Comparison of ENCODE assay signal across 13 cellular contexts in genomic region chr7:47663841-47664240, GRCh38.
A peak's percentile ranks its signal among the peaks of the same experiment; 100 is the strongest.
DNase-seq lines count a peak whose midpoint lies in the region; ATAC-seq and TF ChIP-seq lines count a peak whose summit lies in the region.
"Had no signal": no experiment of that assay in that cellular context is flagged by ENCODE, and none has a peak within 500 bp of the region (broad histone marks: within the 10 kb centered on the region; RNA-seq: fewer than 3 reads in every experiment).

No MANE protein-coding gene starts in this region.

- H3K4me3 Mint-ChIP-seq in Caco-2 (ENCODE audit: unreplicated experiment) (no peak overlapping the region), endothelial cell (ENCODE audit: unreplicated experiment) (no peak overlapping the region), mesothelial cell of epicardium (no peak overlapping the region)
- H3K4me3 Mint-ChIP-seq: CD4-positive, alpha-beta memory T cell; GM23338; IgD-negative memory B cell had no signal

- TF ChIP-seq CTCF in Caco-2 (IDR thresholded peaks at IDR 0.05; ENCODE audit: insufficient read depth in 1 of 2, low read depth in 1 of 2, low read length in 1 of 2, severe bottlenecking in 1 of 2, unreplicated experiment in 1 of 2) (no peak), endothelial cell (IDR thresholded peaks at IDR 0.05; ENCODE audit: unreplicated experiment) (no peak), mesothelial cell of epicardium (IDR thresholded peaks at IDR 0.05; ENCODE audit: unreplicated experiment) (no peak), GM13976 (IDR thresholded peaks at IDR 0.05; ENCODE audit: borderline replicate concordance, control extremely low read depth, extremely low read depth, insufficient read depth, missing control alignments) (no peak)

- no peak for ATAC-seq in GM19463 (IDR thresholded peaks at IDR 0.05; ENCODE audit: unreplicated experiment)
- ATAC-seq: GM23338 had no signal

- H3K4me3 ChIP-seq in Caco-2 (ENCODE audit: low read depth, low read length) = no peak overlapping the region
- H3K4me3 ChIP-seq: GM23338 had no signal

- no peaks in the 10 kb centered on the region for H3K9me3 ChIP-seq in Caco-2
- H3K9me3 ChIP-seq: BE2C had no signal

- H3K27me3 Mint-ChIP-seq in Caco-2 (ENCODE audit: insufficient read depth, unreplicated experiment) = no peaks in the 10 kb centered on the region
- H3K27me3 Mint-ChIP-seq in endothelial cell (ENCODE audit: unreplicated experiment) = peaks cover 5% of the 10 kb centered on the region
- H3K27me3 Mint-ChIP-seq in mesothelial cell of epicardium (ENCODE audit: low read depth) = no peaks in the 10 kb centered on the region
- H3K27me3 Mint-ChIP-seq: IgD-negative memory B cell had no signal

- H3K9me3 Mint-ChIP-seq in Caco-2 (ENCODE audit: unreplicated experiment) (peaks cover 8% of the 10 kb centered on the region), endothelial cell (ENCODE audit: unreplicated experiment) (no peaks in the 10 kb centered on the region), mesothelial cell of epicardium (no peaks in the 10 kb centered on the region)
- H3K9me3 Mint-ChIP-seq: GM23338, IgD-negative memory B cell had no signal

- no peaks in the 10 kb centered on the region for H3K27me3 ChIP-seq in Caco-2 (replicated peaks; ENCODE audit: control insufficient read depth, insufficient read depth, low read length)
- H3K27me3 ChIP-seq: BE2C had no signal

- intact Hi-C loops in Caco-2 (cut with micrococcal nuclease; ENCODE audit: unreplicated experiment) = loop anchor here (1.0 to 5.0 kb wide), 4 partner anchors 59 to 113 kb away; no protein-coding TSS in a partner anchor

- BruUV-seq in Caco-2 (replicated peaks; lab: Mats Ljungman, UMichigan) = no TSS peak

- H3K27ac Mint-ChIP-seq in Caco-2 (ENCODE audit: unreplicated experiment) = peak overlapping the region; percentile 97
- H3K27ac Mint-ChIP-seq in endothelial cell (ENCODE audit: unreplicated experiment) = peak overlapping the region; percentile 67
- H3K27ac Mint-ChIP-seq in mesothelial cell of epicardium = peak overlapping the region; percentile 71
- H3K27ac Mint-ChIP-seq: CD4-positive, alpha-beta memory T cell; GM23338; IgD-negative memory B cell had no signal

- peaks cover 57% of the 10 kb centered on the region for H3K4me1 ChIP-seq in Caco-2

- H3K36me3 Mint-ChIP-seq in Caco-2 (ENCODE audit: insufficient read depth, unreplicated experiment) = peaks cover 14% of the 10 kb centered on the region
- no peaks in the 10 kb centered on the region for H3K36me3 Mint-ChIP-seq in endothelial cell (ENCODE audit: low read depth, unreplicated experiment)
- H3K36me3 Mint-ChIP-seq in mesothelial cell of epicardium = no peaks in the 10 kb centered on the region
- H3K36me3 Mint-ChIP-seq: CD4-positive, alpha-beta memory T cell; IgD-negative memory B cell had no signal

- DNase-seq in Caco-2 = no peak
- DNase-seq in NCI-H69 (lab: John Stamatoyannopoulos, UW) = peak; percentile 41
- no peak for DNase-seq in endothelial cell (ENCODE audit: low spot score)
- DNase-seq in mesothelial cell of epicardium (ENCODE audit: low spot score in 2 of 2, unreplicated experiment in 2 of 2) = no peak
- DNase-seq in pons (ENCODE audit: low spot score) = no peak
- DNase-seq in GM13976 (ENCODE audit: low spot score) = no peak
- DNase-seq: BE2C; CD4-positive, alpha-beta memory T cell; DMS53; H7 had no signal

- H3K4me1 Mint-ChIP-seq in Caco-2 (ENCODE audit: low read depth, unreplicated experiment) (peaks cover 39% of the 10 kb centered on the region), endothelial cell (ENCODE audit: unreplicated experiment) (peaks cover 23% of the 10 kb centered on the region), mesothelial cell of epicardium (peaks cover 38% of the 10 kb centered on the region)
- H3K4me1 Mint-ChIP-seq: CD4-positive, alpha-beta memory T cell had no signal

- in situ Hi-C loops in GM13976 (cut with MboI; ENCODE audit: low sequenced_read_pairs, unreplicated experiment) = no loop called here

- CTCF ChIA-PET in Caco-2 (lab: Charles Lee) = interaction anchor here (0.7 to 1.8 kb wide), 5 partner anchors 10 to 154 kb away, joined by 3 to 6 read pairs (median 4); no protein-coding TSS in a partner anchor

- no peaks in the 10 kb centered on the region; the same call in 1 of the 2 replicates for H3K36me3 ChIP-seq in Caco-2 (ENCODE audit: control insufficient read depth, insufficient read depth, low read length)
- H3K36me3 ChIP-seq: BE2C had no signal

- POLR2A ChIA-PET in Caco-2 (lab: Charles Lee) = interaction anchor here (0.8 to 1.3 kb wide), 3 partner anchors 28 to 99 kb away, joined by 3 to 8 read pairs (median 3); no protein-coding TSS in a partner anchor
